21 cellular contexts compared by ENCODE assay signal in the genomic region with DNA sequence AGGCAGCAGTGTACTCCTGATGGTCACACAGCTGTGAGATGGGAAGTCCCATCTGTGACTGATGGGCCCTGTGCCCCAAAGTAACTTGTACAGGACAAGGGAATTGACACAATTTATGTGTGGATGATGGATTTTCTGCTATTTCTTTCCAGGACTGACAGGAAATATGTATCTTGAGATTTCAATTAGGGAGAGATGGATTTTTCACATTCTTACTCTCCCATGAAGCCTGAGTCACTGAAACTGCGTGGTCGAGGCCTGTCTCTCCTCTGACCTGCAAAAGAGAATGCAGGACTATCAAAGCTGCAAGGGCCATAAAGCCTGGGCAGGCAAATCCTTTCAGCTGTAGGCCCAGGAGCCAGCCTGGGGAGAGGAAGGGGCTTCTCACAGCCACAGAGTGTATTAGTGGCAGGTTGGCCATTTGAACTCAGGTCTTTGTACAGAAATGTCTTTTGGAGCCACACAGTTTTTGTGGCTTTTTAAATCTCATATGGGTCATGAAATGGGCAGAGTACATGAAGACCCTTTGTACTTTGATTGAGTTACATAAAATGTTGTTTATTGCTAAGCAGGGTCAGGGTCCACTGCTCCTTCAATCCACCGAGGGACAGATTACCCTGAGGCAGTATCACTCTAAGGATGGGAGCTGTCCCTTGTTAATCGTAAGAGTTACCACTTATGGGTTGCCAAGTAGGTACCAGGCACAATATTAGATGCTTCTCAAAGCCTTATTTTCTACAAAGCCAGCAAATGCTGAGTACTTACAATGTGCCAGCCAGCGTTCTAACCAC. TPM values are rescaled to one million over a fixed set of nuclear protein-coding genes. Genes with fewer than 3 reads are reported as not detected.
DNase-seq lines count a peak whose midpoint lies in the region; ATAC-seq and TF ChIP-seq lines count a peak whose summit lies in the region.
"Had no signal": no experiment of that assay in that cellular context is flagged by ENCODE, and none has a peak within 500 bp of the region (broad histone marks: within the 10 kb centered on the region; RNA-seq: fewer than 3 reads in every experiment).

No MANE protein-coding gene starts in this region.

- H4K20me1 ChIP-seq in PC-9 (ENCODE audit: insufficient read depth) (no peaks in the 10 kb centered on the region), neural progenitor cell (ENCODE audit: low read depth) (peaks cover 32% of the 10 kb centered on the region)

- no peaks in the 10 kb centered on the region for H3K9me2 ChIP-seq in PC-9 (ENCODE audit: insufficient read depth)

- H3K27ac Mint-ChIP-seq in neural progenitor cell = peak overlapping the region; percentile 42
- H3K27ac Mint-ChIP-seq: activated T-helper 17 cell treated with anti-CD3 and anti-CD28 coated beads, Interleukin-2, amount 50 U/mL, for 72 hours; memory B cell; T-helper 1 cell treated with Interleukin-12 subunit alpha and Interleukin-12 subunit beta and Interleukin-4 antibody, amounts not matched to agents 30 μg/mL and 1 μg/mL, for 36 hours had no signal

- no peaks in the 10 kb centered on the region for H3K27me3 ChIP-seq in PC-9 (ENCODE audit: insufficient read depth, low read depth)
- no peaks in the 10 kb centered on the region for H3K27me3 ChIP-seq in neural progenitor cell
- H3K27me3 ChIP-seq: adrenal gland, stomach had no signal

- H3K4me2 ChIP-seq in PC-9 (no peak overlapping the region), neural progenitor cell (no peak overlapping the region)

- H3K4me3 Mint-ChIP-seq in neural progenitor cell = no peak overlapping the region
- H3K4me3 Mint-ChIP-seq: activated T-helper 17 cell treated with anti-CD3 and anti-CD28 coated beads, Interleukin-2, amount 50 U/mL, for 72 hours; memory B cell; T-helper 1 cell treated with Interleukin-12 subunit alpha and Interleukin-12 subunit beta and Interleukin-4 antibody, amounts not matched to agents 30 μg/mL and 1 μg/mL, for 36 hours had no signal

- H3K4me3 ChIP-seq in AG10803 (ENCODE audit: low read length) = no peak overlapping the region
- no peak overlapping the region for H3K4me3 ChIP-seq in PC-9
- H3K4me3 ChIP-seq in neural progenitor cell = no peak overlapping the region
- H3K4me3 ChIP-seq: adrenal gland, stomach had no signal

- H3K4me1 Mint-ChIP-seq in neural progenitor cell = no peaks in the 10 kb centered on the region

- H3K27me3 Mint-ChIP-seq in neural progenitor cell (ENCODE audit: insufficient read depth, low read depth) = peaks cover 5% of the 10 kb centered on the region
- H3K27me3 Mint-ChIP-seq: activated T-helper 17 cell treated with anti-CD3 and anti-CD28 coated beads, Interleukin-2, amount 50 U/mL, for 72 hours; memory B cell had no signal

- CTCF ChIA-PET in PC-9 (lab: Charles Lee) = no interaction called here

- H3K27ac ChIP-seq in PC-9 (0 out of 2 replicates have a peak overlapping the region, but pooled peaks have one; percentile 5), neural progenitor cell (no peak overlapping the region)
- H3K27ac ChIP-seq: stomach had no signal

- H3K9me3 ChIP-seq in PC-9 (ENCODE audit: insufficient read depth, low read depth) (no peaks in the 10 kb centered on the region), neural progenitor cell (ENCODE audit: low read depth) (no peaks in the 10 kb centered on the region)
- H3K9me3 ChIP-seq: adrenal gland, stomach had no signal

- H3F3A ChIP-seq in PC-9 (ENCODE audit: insufficient read depth, low read depth) (peaks cover 41% of the 10 kb centered on the region), neural progenitor cell (ENCODE audit: low read depth) (peaks cover 8% of the 10 kb centered on the region)

- H3K9me3 Mint-ChIP-seq in neural progenitor cell = no peaks in the 10 kb centered on the region
- H3K9me3 Mint-ChIP-seq: activated T-helper 17 cell treated with anti-CD3 and anti-CD28 coated beads, Interleukin-2, amount 50 U/mL, for 72 hours; memory B cell; T-helper 1 cell treated with Interleukin-12 subunit alpha and Interleukin-12 subunit beta and Interleukin-4 antibody, amounts not matched to agents 30 μg/mL and 1 μg/mL, for 36 hours had no signal

- H3K79me2 ChIP-seq in PC-9 (ENCODE audit: low read depth) (no peaks in the 10 kb centered on the region), neural progenitor cell (ENCODE audit: low read depth) (no peaks in the 10 kb centered on the region)

- in situ Hi-C loops in GM13976 (cut with MboI; ENCODE audit: low sequenced_read_pairs, unreplicated experiment) = no loop called here

- H2AFZ ChIP-seq in PC-9 = no peak overlapping the region
- no peak overlapping the region for H2AFZ ChIP-seq in neural progenitor cell (replicated peaks)

- POLR2A ChIA-PET in PC-9 (lab: Charles Lee; ENCODE audit: unreplicated experiment) = no interaction called here

- H3K36me3 ChIP-seq in PC-9 (ENCODE audit: low read depth) (peaks cover 58% of the 10 kb centered on the region), neural progenitor cell (peaks cover 8% of the 10 kb centered on the region)

- intact Hi-C loops in PC-9 (cut with micrococcal nuclease; ENCODE audit: unreplicated experiment) = no loop called here

- BruUV-seq in PC-9 (replicated peaks; lab: Mats Ljungman, UMichigan) = no TSS peak

- TF ChIP-seq CTCF in AG10803 (conservative IDR thresholded peaks at IDR 0.05; ENCODE audit: low read length) = no peak
- TF ChIP-seq CTCF in PC-9 (conservative IDR thresholded peaks at IDR 0.05) = no peak
- no peak for TF ChIP-seq CTCF in neural progenitor cell (IDR thresholded peaks at IDR 0.05)
- TF ChIP-seq CTCF in GM13976 (IDR thresholded peaks at IDR 0.05; ENCODE audit: borderline replicate concordance, control extremely low read depth, extremely low read depth, insufficient read depth, missing control alignments) = no peak

- no peak for ATAC-seq in GM19455 (IDR thresholded peaks at IDR 0.05; ENCODE audit: unreplicated experiment)
- ATAC-seq: activated T-helper 17 cell treated with anti-CD3 and anti-CD28 coated beads, Interleukin-2, amount 50 U/mL, for 72 hours had no signal

- peaks cover 44% of the 10 kb centered on the region for H3K36me3 Mint-ChIP-seq in neural progenitor cell

- DNase-seq in AG10803 (ENCODE audit: low read depth) (peak; percentile 59), PC-9 (no peak), fibroblast of gingiva (ENCODE audit: low read depth) (peak; percentile 34), neural progenitor cell (ENCODE audit: low spot score) (no peak), Kasumi-1 (lab: John Stamatoyannopoulos, UW) (no peak), midbrain (lab: John Stamatoyannopoulos, UW) (no peak), GM13976 (ENCODE audit: low spot score) (no peak)
- DNase-seq: adrenal gland, cerebellar nuclear complex, glutamatergic neuron, NCI-H187 treated with DMSO at 0.1 percent for 48 hours, Right ventricle myocardium superior, stomach had no signal

- H3K9ac ChIP-seq in neural progenitor cell = no peak overlapping the region

- H3K4me1 ChIP-seq in PC-9 (replicated peaks; ENCODE audit: insufficient read depth) (peaks cover 16% of the 10 kb centered on the region; the same call in 1 of the 2 replicates), neural progenitor cell (no peaks in the 10 kb centered on the region)

RNA-seq across cellular contexts. Expression of a gene that starts 14.8 kb away (rescaled TPM):
- total RNA-seq in PC-9 (2021) = not detected in 2 replicates
- total RNA-seq in neural progenitor cell (ENCODE audit: low replicate concordance) = 1.1 TPM in 1 of 2 replicates, not detected in the other
- total RNA-seq: activated CD8-positive, alpha-beta memory T cell treated with anti-CD3 and anti-CD28 coated beads for 36 hours; activated T-helper 17 cell treated with anti-CD3 and anti-CD28 coated beads, Interleukin-2, amount 50 U/mL, for 72 hours; adrenal gland; G401; NCI-H460; renal cortical epithelial cell; Right ventricle myocardium superior; stomach had no signal

RNA-seq across cellular contexts. Expression of a gene that starts 21.3 kb away (rescaled TPM):
- 32.1 and 36.5 TPM in 2 replicates for total RNA-seq in PC-9 (2021)
- total RNA-seq in neural progenitor cell (ENCODE audit: low replicate concordance) = 55.0 and 67.5 TPM in 2 replicates

RNA-seq across cellular contexts. Expression of a gene that starts 56.6 kb away (rescaled TPM):
- 0.24 and 0.28 TPM in 2 replicates for total RNA-seq in PC-9 (2021)
- total RNA-seq in neural progenitor cell (ENCODE audit: low replicate concordance) = not detected in 2 replicates
- total RNA-seq: activated CD8-positive, alpha-beta memory T cell treated with anti-CD3 and anti-CD28 coated beads for 36 hours; activated T-helper 17 cell treated with anti-CD3 and anti-CD28 coated beads, Interleukin-2, amount 50 U/mL, for 72 hours; G401; NCI-H460; renal cortical epithelial cell; Right ventricle myocardium superior; stomach had no signal

Comparison
In these comparisons a context has a peak if more than half of its experiments do, and no peak if none do; other contexts are left out.
1. DNase-seq: peak in AG10803 (single experiment) and fibroblast of gingiva (single experiment); none in PC-9 (0 of 2), neural progenitor cell (single experiment), Kasumi-1 (0 of 2), midbrain (single experiment) and GM13976 (single experiment).